1 cellular context compared by ENCODE assay signal in genomic region chr9:97500263-97500662, GRCh38.
TF ChIP-seq lines count a peak whose summit lies in the region.

No MANE protein-coding gene starts in this region.

TF ChIP-seq in GM12878, 131 proteins besides CTCF, POLR2A, EP300 and RAD21 (continued from another document):
- TF ChIP-seq ATF2 (IDR thresholded peaks at IDR 0.05; ENCODE audit: low read length) (peak; percentile 29; the same call in 1 of the 2 replicates), JUNB (IDR thresholded peaks at IDR 0.05) (peak; percentile 83), ZNF384 (IDR thresholded peaks at IDR 0.05; ENCODE audit: borderline replicate concordance, low read depth, low read length) (0 out of 2 replicates have a peak, but pooled peaks have one; percentile 16), NFIC (IDR thresholded peaks at IDR 0.05; ENCODE audit: low read depth, low read length) (peak; percentile 44; the same call in 1 of the 2 replicates), RUNX3 (IDR thresholded peaks at IDR 0.05; ENCODE audit: low read length) (peak; percentile 86), BCL11A (IDR thresholded peaks at IDR 0.05; ENCODE audit: low read depth, low read length) (peak; percentile 30; the same call in 1 of the 2 replicates), SREBF2 (IDR thresholded peaks at IDR 0.05; ENCODE audit: low read length) (no peak)
